In the genomic region with DNA sequence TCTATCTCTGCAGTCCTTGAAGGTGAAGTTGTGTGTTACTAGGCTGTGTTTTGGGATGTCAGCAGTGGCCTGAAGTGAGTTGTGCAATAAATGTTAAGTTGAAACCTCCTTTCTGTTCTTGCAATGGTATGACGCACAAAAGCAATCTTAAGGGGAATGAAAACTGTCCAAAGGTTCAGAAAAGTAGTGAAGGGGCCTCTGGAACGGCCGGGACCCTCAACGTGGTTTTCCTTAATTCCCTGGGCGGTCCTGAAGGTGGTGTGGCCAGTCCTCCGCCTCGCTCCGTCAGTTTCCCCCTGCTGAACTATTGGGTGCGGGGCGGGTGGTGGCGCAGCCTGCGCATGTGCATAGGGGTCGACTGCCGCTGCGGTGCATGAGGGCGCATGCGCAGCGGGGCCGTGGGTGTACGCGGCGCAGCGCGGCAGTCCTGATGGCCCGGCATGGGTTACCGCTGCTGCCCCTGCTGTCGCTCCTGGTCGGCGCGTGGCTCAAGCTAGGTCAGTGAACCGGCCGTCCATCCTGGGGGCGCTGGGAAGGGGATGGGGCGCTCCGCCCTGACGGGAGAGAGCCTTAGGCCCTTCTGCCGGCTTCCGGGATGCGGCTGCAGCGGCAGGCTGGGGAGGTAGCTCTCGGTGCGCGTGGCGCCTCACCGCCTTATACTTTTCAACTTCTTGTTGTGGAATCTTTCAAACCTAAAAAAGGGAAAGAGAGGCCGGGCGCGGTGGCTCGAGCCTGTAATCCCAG, we compare ENCODE assay signal across 8 cellular contexts. TPM values are rescaled to one million over a fixed set of nuclear protein-coding genes. Genes with fewer than 3 reads are reported as not detected.
A peak's percentile ranks its signal among the peaks of the same experiment; 100 is the strongest.
DNase-seq lines count a peak whose midpoint lies in the region; ATAC-seq and TF ChIP-seq lines count a peak whose summit lies in the region.

SUMF2 (plus strand) TSS at position 405 of the 744 bp plus-strand sequence; CDS start at position 431, 26 bp downstream.

- peak within 1 kb of the TSS; percentile 79 for H3K9ac ChIP-seq in HUES48 (ENCODE audit: low read depth, low read length)
- H3K9ac ChIP-seq in OCI-LY1 (ENCODE audit: low read length), result peak within 1 kb of the TSS; percentile 93

- H3K27me3 Mint-ChIP-seq in endothelial cell (ENCODE audit: unreplicated experiment), result peaks cover 1% of the 10 kb centered on the region

- peak; percentile 22; the same call in 1 of the 2 replicates for TF ChIP-seq CTCF in OCI-LY1 (IDR thresholded peaks at IDR 0.05; ENCODE audit: low read length)
- no peak for TF ChIP-seq CTCF in endothelial cell (IDR thresholded peaks at IDR 0.05; ENCODE audit: unreplicated experiment)

- peak; percentile 87 for ATAC-seq in GM21390 (IDR thresholded peaks at IDR 0.05; ENCODE audit: unreplicated experiment)

- H3K27me3 ChIP-seq in HUES48 (ENCODE audit: control insufficient read depth, insufficient read depth, low read length), result no peaks in the 10 kb centered on the region
- H3K27me3 ChIP-seq in OCI-LY1 (ENCODE audit: insufficient read depth, low read length), result no peaks in the 10 kb centered on the region

- H3K4me3 Mint-ChIP-seq in endothelial cell (ENCODE audit: unreplicated experiment), result peak within 1 kb of the TSS; percentile 94

- peak; percentile 98 for DNase-seq in D341Med (ENCODE audit: low spot score)
- DNase-seq in activated CD8-positive, alpha-beta memory T cell treated with anti-CD3 and anti-CD28 coated beads, Interleukin-2, amount 50 U/mL, for 4 hours, result peak; percentile 88
- DNase-seq in endothelial cell (ENCODE audit: low spot score), result peak; percentile 92
- DNase-seq in midbrain (lab: John Stamatoyannopoulos, UW), result peak; percentile 94
- DNase-seq in stimulated activated CD8-positive, alpha-beta memory T cell treated with anti-CD3 and anti-CD28 coated beads, Interleukin-2, amount 100 ng/mL, for 1 hour (ENCODE audit: low read depth in 2 of 2), result peak; percentile 78 to 82

- H3K36me3 ChIP-seq in HUES48 (ENCODE audit: control insufficient read depth, insufficient read depth, low read length), result peaks cover 57% of the 10 kb centered on the region
- H3K36me3 ChIP-seq in OCI-LY1 (ENCODE audit: insufficient read depth, low read length), result peaks cover 72% of the 10 kb centered on the region

- H3K27ac Mint-ChIP-seq in endothelial cell (ENCODE audit: unreplicated experiment), result peak within 1 kb of the TSS; percentile 85

- H3K4me3 ChIP-seq in HUES48 (ENCODE audit: low read depth, low read length) (peak within 1 kb of the TSS; percentile 67), OCI-LY1 (ENCODE audit: low read depth, low read length, poor library complexity, severe bottlenecking) (peak within 1 kb of the TSS; percentile 92)

- H4K20me1 ChIP-seq in OCI-LY1 (ENCODE audit: insufficient read depth, low read length), result no peaks in the 10 kb centered on the region

- no peak within 1 kb of the TSS for H2AFZ ChIP-seq in OCI-LY1 (ENCODE audit: low read length)

- H3K4me1 Mint-ChIP-seq in endothelial cell (ENCODE audit: unreplicated experiment), result peaks cover 2% of the 10 kb centered on the region

- peaks cover 24% of the 10 kb centered on the region for H3F3A ChIP-seq in OCI-LY1 (ENCODE audit: insufficient read depth, low read length)

- H3K79me2 ChIP-seq in OCI-LY1 (ENCODE audit: insufficient read depth, low read length), result peaks cover 10% of the 10 kb centered on the region

- peaks cover 31% of the 10 kb centered on the region for H3K36me3 Mint-ChIP-seq in endothelial cell (ENCODE audit: low read depth, unreplicated experiment)

- H3K9me2 ChIP-seq in OCI-LY1 (ENCODE audit: low read depth, low read length), result no peaks in the 10 kb centered on the region

- peak within 1 kb of the TSS; percentile 93 for H3K27ac ChIP-seq in HUES48 (ENCODE audit: low read depth, low read length)
- peak within 1 kb of the TSS; percentile 80 for H3K27ac ChIP-seq in OCI-LY1 (ENCODE audit: low read depth, low read length, poor library complexity, severe bottlenecking)

- H3K9me3 Mint-ChIP-seq in endothelial cell (ENCODE audit: unreplicated experiment), result no peaks in the 10 kb centered on the region

- H3K9me3 ChIP-seq in HUES48 (ENCODE audit: control insufficient read depth, insufficient read depth, low read length) (no peaks in the 10 kb centered on the region), OCI-LY1 (ENCODE audit: low read length) (no peaks in the 10 kb centered on the region)

- H3K4me1 ChIP-seq in HUES48 (ENCODE audit: control insufficient read depth, insufficient read depth, low read length) (peaks cover 6% of the 10 kb centered on the region), OCI-LY1 (ENCODE audit: insufficient read depth, low read length, severe bottlenecking) (peaks cover 17% of the 10 kb centered on the region)

- peak within 1 kb of the TSS; percentile 73 for H3K4me2 ChIP-seq in OCI-LY1 (ENCODE audit: low read length)

RNA-seq across cellular contexts. Expression of gene SUMF2, which starts in this region (rescaled TPM):
- 110 TPM for total RNA-seq in endothelial cell (ENCODE audit: unreplicated experiment)

Comparison
In these comparisons a context has a peak if more than half of its experiments do, and no peak if none do; other contexts are left out.
1. Peak in every context shown above with its lines: DNase-seq, ATAC-seq, H3K4me3 ChIP-seq and H3K27ac ChIP-seq.